ENCODE assay signal across 1 cellular context in genomic region chr19:38079926-38080380, GRCh38.
TF ChIP-seq lines count a peak whose summit lies in the region.

No MANE protein-coding gene starts in this region.

TF ChIP-seq in HepG2, 621 proteins besides CTCF, POLR2A, EP300 and RAD21 (continued from another document and continues in another):
- TF ChIP-seq ZNF281 (CRISPR knock-in tag; IDR thresholded peaks at IDR 0.05; ENCODE audit: borderline replicate concordance), result no peak
- 0 out of 2 replicates have a peak, but pooled peaks have one; percentile 45 for TF ChIP-seq IKZF5 (CRISPR knock-in tag; IDR thresholded peaks at IDR 0.05)
- no peak for TF ChIP-seq KDM5B (CRISPR knock-in tag; IDR thresholded peaks at IDR 0.05; ENCODE audit: borderline replicate concordance)
- TF ChIP-seq ZBTB49 (CRISPR knock-in tag; IDR thresholded peaks at IDR 0.05; ENCODE audit: borderline replicate concordance), result no peak
- no peak for TF ChIP-seq GATAD2A (CRISPR knock-in tag; IDR thresholded peaks at IDR 0.05)
- 0 out of 2 replicates have a peak, but pooled peaks have one; percentile 22 for TF ChIP-seq RXRB (CRISPR knock-in tag; IDR thresholded peaks at IDR 0.05; ENCODE audit: borderline replicate concordance)
- TF ChIP-seq ZNF510 (CRISPR knock-in tag; IDR thresholded peaks at IDR 0.05; ENCODE audit: low read depth), result no peak
- peak; percentile 36 for TF ChIP-seq ELF1 (CRISPR knock-in tag; IDR thresholded peaks at IDR 0.05)
- TF ChIP-seq HDAC1 (CRISPR knock-in tag; IDR thresholded peaks at IDR 0.05), result no peak
- TF ChIP-seq ZKSCAN5 (CRISPR knock-in tag; IDR thresholded peaks at IDR 0.05), result peak; percentile 94
- peak; percentile 48; the same call in 1 of the 2 replicates for TF ChIP-seq ZNF441 (CRISPR knock-in tag; IDR thresholded peaks at IDR 0.05; ENCODE audit: borderline replicate concordance)
- no peak for TF ChIP-seq ZNF33B (CRISPR knock-in tag; IDR thresholded peaks at IDR 0.05)
- no peak for TF ChIP-seq CENPT (CRISPR knock-in tag; IDR thresholded peaks at IDR 0.05; ENCODE audit: low read depth)
- TF ChIP-seq ZBTB43 (CRISPR knock-in tag; conservative IDR thresholded peaks at IDR 0.05), result no peak
- no peak for TF ChIP-seq MEF2D (CRISPR knock-in tag; IDR thresholded peaks at IDR 0.05)
- no peak for TF ChIP-seq SALL2 (CRISPR knock-in tag; IDR thresholded peaks at IDR 0.05)
- TF ChIP-seq RBM39 (IDR thresholded peaks at IDR 0.05; ENCODE audit: low read depth, low read length, poor library complexity, severe bottlenecking), result no peak
- no peak for TF ChIP-seq SKIL (CRISPR knock-in tag; IDR thresholded peaks at IDR 0.05; ENCODE audit: borderline replicate concordance)
- no peak for TF ChIP-seq ZNF124 (CRISPR knock-in tag; IDR thresholded peaks at IDR 0.05)
- TF ChIP-seq ZKSCAN8 (CRISPR knock-in tag; IDR thresholded peaks at IDR 0.05; ENCODE audit: borderline replicate concordance), result no peak
- no peak for TF ChIP-seq ZNF772 (CRISPR knock-in tag; IDR thresholded peaks at IDR 0.05)
- TF ChIP-seq GABPA (IDR thresholded peaks at IDR 0.05; ENCODE audit: low read depth, low read length), result no peak
- peak; percentile 48; the same call in 1 of the 2 replicates for TF ChIP-seq GABPA (CRISPR knock-in tag; IDR thresholded peaks at IDR 0.05; ENCODE audit: low read depth)
- peak in 1 of 2 experiments; percentile 27; a peak in 1 of 4 replicates for TF ChIP-seq HMGXB4 (CRISPR knock-in tag; IDR thresholded peaks at IDR 0.05; ENCODE audit: borderline replicate concordance in 1 of 2, low read depth in 1 of 2)
- no peak for TF ChIP-seq DMTF1 (CRISPR knock-in tag; IDR thresholded peaks at IDR 0.05)
- TF ChIP-seq ZXDC (CRISPR knock-in tag; IDR thresholded peaks at IDR 0.05), result no peak
- TF ChIP-seq ERF (CRISPR knock-in tag; IDR thresholded peaks at IDR 0.05), result peak; percentile 77; the same call in 1 of the 2 replicates
- TF ChIP-seq IRX3 (CRISPR knock-in tag; IDR thresholded peaks at IDR 0.05; ENCODE audit: borderline replicate concordance, low read depth), result no peak
- no peak for TF ChIP-seq ZFP36L2 (CRISPR knock-in tag; IDR thresholded peaks at IDR 0.05)
- TF ChIP-seq MXI1 (IDR thresholded peaks at IDR 0.05; ENCODE audit: borderline replicate concordance, low read depth, low read length), result peak; percentile 54; the same call in 1 of the 3 replicates
- TF ChIP-seq CCDC6 (CRISPR knock-in tag; IDR thresholded peaks at IDR 0.05), result no peak
- TF ChIP-seq PHF21A (CRISPR knock-in tag; IDR thresholded peaks at IDR 0.05), result peak; percentile 34; the same call in 1 of the 2 replicates
- TF ChIP-seq PAX8 (CRISPR knock-in tag; IDR thresholded peaks at IDR 0.05; ENCODE audit: borderline replicate concordance), result no peak
- no peak for TF ChIP-seq PHB2 (IDR thresholded peaks at IDR 0.05; ENCODE audit: partially characterized antibody)
- TF ChIP-seq ZNF761 (CRISPR knock-in tag; conservative IDR thresholded peaks at IDR 0.05), result no peak
- no peak for TF ChIP-seq HCFC1 (IDR thresholded peaks at IDR 0.05; ENCODE audit: low read depth, low read length)
- TF ChIP-seq GZF1 (CRISPR knock-in tag; IDR thresholded peaks at IDR 0.05), result no peak
- no peak for TF ChIP-seq GLI4 (CRISPR knock-in tag; IDR thresholded peaks at IDR 0.05; ENCODE audit: borderline replicate concordance)
- TF ChIP-seq ZNF547 (CRISPR knock-in tag; IDR thresholded peaks at IDR 0.05), result no peak
- no peak for TF ChIP-seq ZNF879 (CRISPR knock-in tag; IDR thresholded peaks at IDR 0.05)
- TF ChIP-seq SOX13 (IDR thresholded peaks at IDR 0.05), result no peak
- peak in 1 of 2 experiments; percentile 72; a peak in 2 of 4 replicates for TF ChIP-seq SOX13 (CRISPR knock-in tag; conservative IDR thresholded peaks at IDR 0.05 in 1 of 2, IDR thresholded peaks at IDR 0.05 in 1 of 2)
- no peak for TF ChIP-seq ZNF83 (CRISPR knock-in tag; IDR thresholded peaks at IDR 0.05; ENCODE audit: borderline replicate concordance)
- no peak for TF ChIP-seq ZBTB25 (CRISPR knock-in tag; IDR thresholded peaks at IDR 0.05)
- no peak for TF ChIP-seq ELF4 (CRISPR knock-in tag; IDR thresholded peaks at IDR 0.05; ENCODE audit: borderline replicate concordance)
- no peak for TF ChIP-seq ZFP1 (CRISPR knock-in tag; IDR thresholded peaks at IDR 0.05)
- TF ChIP-seq ZBTB14 (CRISPR knock-in tag; IDR thresholded peaks at IDR 0.05), result no peak
